ENCODE assay signal across 1 cellular context in the genomic region with DNA sequence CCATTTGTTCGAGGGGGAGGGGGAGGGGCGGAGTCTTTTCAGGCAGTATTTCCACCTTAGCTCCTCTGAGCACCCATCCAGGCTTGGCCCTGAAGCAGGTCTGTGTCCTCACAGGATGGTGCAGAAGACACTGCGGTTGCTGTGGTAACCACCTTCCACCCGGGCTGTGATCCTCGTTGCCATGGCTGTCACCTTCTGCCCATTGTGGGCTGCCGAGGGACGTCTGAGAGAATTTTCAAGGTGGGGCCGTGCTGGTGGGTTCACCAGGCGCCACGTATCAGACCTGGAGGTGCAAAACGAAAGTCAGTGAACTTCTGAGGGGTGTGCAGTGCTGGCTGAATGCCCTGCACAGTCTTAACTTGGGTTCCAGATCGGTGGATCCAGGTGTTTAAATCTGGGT.
TF ChIP-seq lines count a peak whose summit lies in the region.

No MANE protein-coding gene starts in this region.

TF ChIP-seq in K562, 482 proteins besides CTCF, POLR2A, EP300 and RAD21:
- TF ChIP-seq KDM1A (IDR thresholded peaks at IDR 0.05) (peak in 1 of 2 experiments; percentile 63; a peak in 1 of 4 replicates), TOE1 (IDR thresholded peaks at IDR 0.05; ENCODE audit: borderline replicate concordance) (no peak), TOE1 (CRISPR knock-in tag; IDR thresholded peaks at IDR 0.05; ENCODE audit: borderline replicate concordance, low read depth) (no peak), POLR2G (IDR thresholded peaks at IDR 0.05; ENCODE audit: low read depth, low read length) (0 out of 2 replicates have a peak, but pooled peaks have one; percentile 41)
